8 cellular contexts compared by ENCODE assay signal in the genomic region with DNA sequence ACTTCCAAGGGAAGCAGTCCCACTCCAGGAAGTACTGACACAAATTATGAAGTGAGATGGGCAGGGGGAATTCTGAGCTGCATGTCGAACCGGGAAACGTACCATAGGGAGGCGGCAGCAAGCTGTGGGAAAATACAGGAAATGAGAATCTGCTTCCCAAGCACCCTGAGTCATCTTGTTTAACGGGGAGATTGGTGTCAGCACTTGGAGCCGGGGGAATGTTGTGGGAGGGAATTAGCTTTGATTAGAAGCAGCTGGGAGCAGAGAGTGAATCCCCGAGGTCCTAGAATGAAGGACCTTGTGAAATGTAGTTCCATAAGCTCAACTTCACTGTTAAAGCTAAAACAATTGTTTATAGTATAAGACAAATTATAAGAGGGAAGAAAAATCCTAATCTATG.
DNase-seq lines count a peak whose midpoint lies in the region; ATAC-seq and TF ChIP-seq lines count a peak whose summit lies in the region.

No MANE protein-coding gene starts in this region.

- no peaks in the 10 kb centered on the region for H3F3A ChIP-seq in PC-3 (ENCODE audit: low read length, unreplicated experiment)

- CTCF ChIA-PET in PC-3 (lab: Charles Lee): interaction anchor here (0.6 kb wide), 1 partner anchor 654 kb away, joined by 5 read pairs; no protein-coding TSS in a partner anchor

- in situ Hi-C loops in ACHN (cut with HindIII; ENCODE audit: low pct_ligation_motif_present, low pct_unique_long_range_greater_than_20kb, low sequenced_read_pairs): no loop called here

- H3K36me3 ChIP-seq in PC-3 (ENCODE audit: low read depth, low read length): no peaks in the 10 kb centered on the region

- peaks cover 9% of the 10 kb centered on the region for H3K4me1 ChIP-seq in PC-3 (ENCODE audit: insufficient read depth, low read length)

- peaks cover 15% of the 10 kb centered on the region for H3K4me1 Mint-ChIP-seq in mesothelial cell of epicardium

- peaks cover 3% of the 10 kb centered on the region for H3K9me3 Mint-ChIP-seq in mesothelial cell of epicardium

- intact Hi-C loops in PC-3 (cut with micrococcal nuclease): no loop called here

- TF ChIP-seq CTCF in PC-3 (conservative IDR thresholded peaks at IDR 0.05; ENCODE audit: low read depth, low read length) (0 out of 2 replicates have a peak, but pooled peaks have one; percentile 23), mesothelial cell of epicardium (IDR thresholded peaks at IDR 0.05; ENCODE audit: unreplicated experiment) (no peak)

- peak overlapping the region; percentile 43 for H3K27ac ChIP-seq in PC-3 (ENCODE audit: low read length)

- H3K4me2 ChIP-seq in PC-3 (ENCODE audit: low read length): peak overlapping the region; percentile 45

- no peak overlapping the region for H3K4me3 Mint-ChIP-seq in mesothelial cell of epicardium

- POLR2A ChIA-PET in PC-3 (lab: Charles Lee; ENCODE audit: unreplicated experiment): no interaction called here

- peaks cover 21% of the 10 kb centered on the region for H3K27me3 Mint-ChIP-seq in mesothelial cell of epicardium (ENCODE audit: low read depth)

- H3K9me2 ChIP-seq in PC-3 (replicated peaks; ENCODE audit: low read length): no peaks in the 10 kb centered on the region

- H3K9ac ChIP-seq in PC-3 (ENCODE audit: low read length): no peak overlapping the region

- DNase-seq in ACHN (peak; percentile 48), PC-3 (peak; percentile 54), mesothelial cell of epicardium (ENCODE audit: low spot score in 2 of 2, unreplicated experiment in 2 of 2) (no peak), NK-92 (lab: John Stamatoyannopoulos, UW; ENCODE audit: unreplicated experiment) (no peak), NCI-H1694 treated with DMSO at 0.1 percent for 48 hours (lab: John Stamatoyannopoulos, UW) (no peak)
- no peak for DNase-seq in activated naive CD4-positive, alpha-beta T cell treated with anti-CD3 and anti-CD28 coated beads, Interleukin-2, amount 50 U/mL, for 16 hours

- no TSS peak for BruUV-seq in PC-3 (replicated peaks; lab: Mats Ljungman, UMichigan)

- H4K20me1 ChIP-seq in PC-3 (ENCODE audit: low read length): no peaks in the 10 kb centered on the region

- no peaks in the 10 kb centered on the region for H3K9me3 ChIP-seq in PC-3 (ENCODE audit: low read length)

- H3K4me3 ChIP-seq in PC-3 (ENCODE audit: low read length): no peak overlapping the region

- H3K79me2 ChIP-seq in PC-3 (ENCODE audit: low read length): no peaks in the 10 kb centered on the region

- H3K27me3 ChIP-seq in PC-3 (ENCODE audit: low read length): no peaks in the 10 kb centered on the region; the same call in 1 of the 2 replicates

- no peaks in the 10 kb centered on the region for H3K36me3 Mint-ChIP-seq in mesothelial cell of epicardium

- ATAC-seq in PC-3 (peak; percentile 46), esophagus mucosa (peak; percentile 29), GM18498 (IDR thresholded peaks at IDR 0.05; ENCODE audit: unreplicated experiment) (no peak)

- H3K27ac Mint-ChIP-seq in mesothelial cell of epicardium: peak overlapping the region; percentile 22

- H2AFZ ChIP-seq in PC-3 (ENCODE audit: low read length): no peak overlapping the region

Comparison
In these comparisons a context has a peak if more than half of its experiments do, and no peak if none do; other contexts are left out.
1. DNase-seq: peak in ACHN (single experiment) and PC-3 (single experiment); none in mesothelial cell of epicardium (0 of 2), NK-92 (single experiment), activated naive CD4-positive, alpha-beta T cell treated with anti-CD3 and anti-CD28 coated beads, Interleukin-2, amount 50 U/mL, for 16 hours (single experiment) and NCI-H1694 treated with DMSO at 0.1 percent for 48 hours (single experiment).